ENCODE assay signal across 11 cellular contexts in the genomic region with DNA sequence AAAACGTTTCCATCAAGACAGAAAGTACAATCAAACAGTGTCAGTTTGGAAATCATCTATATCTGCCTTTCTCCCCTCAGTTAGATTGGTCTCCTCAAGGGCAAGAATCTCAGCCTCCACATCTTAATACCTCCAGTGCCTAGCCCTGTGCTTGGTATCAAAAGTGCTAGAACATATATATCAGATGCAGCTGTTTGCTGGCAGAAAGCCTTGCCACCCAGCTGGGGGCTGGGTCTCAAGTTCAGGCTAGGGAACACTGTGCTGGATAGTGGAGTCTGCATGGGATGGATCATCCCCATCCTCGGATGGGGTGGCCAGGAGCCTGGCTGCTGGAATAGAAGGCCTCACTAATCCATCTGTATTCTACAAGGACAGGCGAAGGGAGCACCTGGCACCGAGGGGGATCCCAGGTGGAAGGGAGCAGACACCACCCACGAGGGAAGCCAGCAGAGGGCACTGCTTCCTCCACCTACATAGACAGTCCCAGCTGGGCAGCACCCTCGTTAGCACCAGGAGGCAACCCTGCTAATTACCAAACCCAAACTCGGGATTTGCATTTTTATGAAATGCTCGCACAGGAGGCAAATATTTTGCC.
DNase-seq lines count a peak whose midpoint lies in the region; ATAC-seq and TF ChIP-seq lines count a peak whose summit lies in the region.
"Had no signal": no experiment of that assay in that cellular context is flagged by ENCODE, and none has a peak within 500 bp of the region (broad histone marks: within the 10 kb centered on the region; RNA-seq: fewer than 3 reads in every experiment).

No MANE protein-coding gene starts in this region.

- no peaks in the 10 kb centered on the region for H3K9me3 Mint-ChIP-seq in endothelial cell (ENCODE audit: unreplicated experiment)

- H3K36me3 Mint-ChIP-seq in endothelial cell (ENCODE audit: low read depth, unreplicated experiment), result no peaks in the 10 kb centered on the region

- H3K4me1 Mint-ChIP-seq in endothelial cell (ENCODE audit: unreplicated experiment), result peaks cover 34% of the 10 kb centered on the region

- H3K27me3 Mint-ChIP-seq in endothelial cell (ENCODE audit: unreplicated experiment), result peaks cover 10% of the 10 kb centered on the region

- H3K4me3 ChIP-seq in left ventricle myocardium inferior, result no peak overlapping the region
- H3K4me3 ChIP-seq in upper lobe of right lung, result no peak overlapping the region
- no peak overlapping the region for H3K4me3 ChIP-seq in osteoblast (ENCODE audit: insufficient read depth, low read length)
- H3K4me3 ChIP-seq: PC-9 had no signal

- H3K4me2 ChIP-seq in osteoblast (ENCODE audit: insufficient read depth, low read length), result no peak overlapping the region
- H3K4me2 ChIP-seq: PC-9 had no signal

- no peak overlapping the region for H3K4me3 Mint-ChIP-seq in endothelial cell (ENCODE audit: unreplicated experiment)

- H3K27ac ChIP-seq in left ventricle myocardium inferior (replicated peaks) (no peak overlapping the region), upper lobe of right lung (no peak overlapping the region), osteoblast (ENCODE audit: low read depth, low read length) (no peak overlapping the region)
- H3K27ac ChIP-seq: PC-9 had no signal

- H3K36me3 ChIP-seq in left ventricle myocardium inferior (no peaks in the 10 kb centered on the region), upper lobe of right lung (no peaks in the 10 kb centered on the region), osteoblast (ENCODE audit: insufficient read depth, low read length) (no peaks in the 10 kb centered on the region)

- no peak overlapping the region for H2AFZ ChIP-seq in osteoblast (ENCODE audit: low read length)
- H2AFZ ChIP-seq: PC-9 had no signal

- DNase-seq in left ventricle myocardium inferior (no peak), left ventricle myocardium superior (no peak), NCI-H526 (lab: John Stamatoyannopoulos, UW) (peak; percentile 78 to 95), endothelial cell (ENCODE audit: low spot score) (peak; percentile 11), upper lobe of right lung (no peak), osteoblast (ENCODE audit: insufficient read length, low spot score, missing footprints) (no peak)
- DNase-seq in stimulated activated CD4-positive, alpha-beta T cell treated with anti-CD3 and anti-CD28 coated beads, Interleukin-15, amount 100 ng/mL, for 24 hours, result no peak
- DNase-seq: occipital lobe; stimulated activated CD4-positive, alpha-beta T cell treated with anti-CD3 and anti-CD28 coated beads, Interleukin-4, amount 100 ng/mL, for 1 hour had no signal

- no peaks in the 10 kb centered on the region for H3K9me3 ChIP-seq in left ventricle myocardium inferior (replicated peaks)
- H3K9me3 ChIP-seq in upper lobe of right lung, result no peaks in the 10 kb centered on the region
- no peaks in the 10 kb centered on the region for H3K9me3 ChIP-seq in osteoblast (ENCODE audit: low read depth, low read length)

- no peak overlapping the region for H3K27ac Mint-ChIP-seq in endothelial cell (ENCODE audit: unreplicated experiment)

- no peaks in the 10 kb centered on the region for H4K20me1 ChIP-seq in osteoblast (ENCODE audit: insufficient read depth, low read length)

- TF ChIP-seq CTCF in left ventricle myocardium inferior (IDR thresholded peaks at IDR 0.05; ENCODE audit: borderline replicate concordance) (peak; percentile 35), endothelial cell (IDR thresholded peaks at IDR 0.05; ENCODE audit: unreplicated experiment) (no peak), upper lobe of right lung (IDR thresholded peaks at IDR 0.05) (peak; percentile 34), osteoblast (IDR thresholded peaks at IDR 0.05; ENCODE audit: extremely low read depth, low read depth, low read length) (no peak)

- ATAC-seq in left ventricle myocardium superior (no peak), upper lobe of right lung (peak; percentile 63), HG03457 (IDR thresholded peaks at IDR 0.05; ENCODE audit: unreplicated experiment) (no peak)

- H3K27me3 ChIP-seq in left ventricle myocardium inferior (ENCODE audit: low read depth), result peaks cover 62% of the 10 kb centered on the region
- no peaks in the 10 kb centered on the region for H3K27me3 ChIP-seq in upper lobe of right lung
- H3K27me3 ChIP-seq in osteoblast (ENCODE audit: insufficient read depth, low read length), result no peaks in the 10 kb centered on the region

- no peaks in the 10 kb centered on the region for H3K4me1 ChIP-seq in left ventricle myocardium inferior
- H3K4me1 ChIP-seq in upper lobe of right lung, result no peaks in the 10 kb centered on the region
- H3K4me1 ChIP-seq in osteoblast (ENCODE audit: insufficient read depth, low read length), result no peaks in the 10 kb centered on the region

- intact Hi-C loops in left ventricle myocardium inferior (cut with micrococcal nuclease), result no loop called here
- intact Hi-C loops in left ventricle myocardium superior (cut with micrococcal nuclease), result no loop called here
- intact Hi-C loops in upper lobe of right lung (cut with DNase I), result no loop called here

- no peaks in the 10 kb centered on the region for H3K79me2 ChIP-seq in osteoblast (ENCODE audit: insufficient read depth, low read length)

Comparison
In these comparisons a context has a peak if more than half of its experiments do, and no peak if none do; other contexts are left out.
1. DNase-seq: peak in NCI-H526 (2 of 2) and endothelial cell (single experiment); none in left ventricle myocardium inferior (single experiment), left ventricle myocardium superior (single experiment), upper lobe of right lung (single experiment), stimulated activated CD4-positive, alpha-beta T cell treated with anti-CD3 and anti-CD28 coated beads, Interleukin-15, amount 100 ng/mL, for 24 hours (single experiment) and osteoblast (single experiment).
2. CTCF ChIP-seq: peak in left ventricle myocardium inferior (single experiment) and upper lobe of right lung (single experiment); none in endothelial cell (single experiment) and osteoblast (single experiment).